In the genomic region with DNA sequence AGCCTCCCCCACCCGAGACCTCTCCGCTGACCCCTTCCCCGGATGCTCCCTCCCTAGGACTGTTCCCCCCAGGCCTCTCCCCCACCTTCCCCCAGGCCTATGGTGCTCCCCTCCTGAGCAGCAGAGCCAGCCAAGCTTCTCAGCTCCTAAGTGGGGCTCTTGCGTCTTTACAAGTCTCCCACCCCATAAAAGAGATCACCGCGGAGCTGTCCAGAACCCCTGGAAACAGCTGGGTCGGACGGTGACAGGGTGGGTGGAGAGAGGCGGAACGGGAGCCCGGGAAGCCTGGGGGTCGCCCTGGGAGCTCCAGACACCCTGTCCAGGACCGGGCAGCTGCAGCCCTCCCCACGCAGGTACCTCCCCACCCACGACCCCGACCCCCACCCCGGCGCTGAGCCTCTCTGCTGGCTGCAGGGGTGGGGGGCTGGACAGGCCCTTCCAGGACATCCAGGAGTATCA, we compare ENCODE assay signal across 9 cellular contexts.
DNase-seq lines count a peak whose midpoint lies in the region; ATAC-seq and TF ChIP-seq lines count a peak whose summit lies in the region.
"Had no signal": no experiment of that assay in that cellular context is flagged by ENCODE, and none has a peak within 500 bp of the region (broad histone marks: within the 10 kb centered on the region; RNA-seq: fewer than 3 reads in every experiment).

No MANE protein-coding gene starts in this region.

- CTCF ChIA-PET in activated naive CD4-positive, alpha-beta T cell treated with anti-CD3 and anti-CD28 coated beads for 36 hours (lab: Charles Lee) = interaction anchor here (0.6 to 0.7 kb wide), 2 partner anchors 54 to 66 kb away, joined by 3 read pairs; no protein-coding TSS in a partner anchor

- in situ Hi-C loops in KBM-7 (cut with MboI; ENCODE audit: low pct_unique_long_range_greater_than_20kb, low sequenced_read_pairs) = no loop called here

- H3K27ac ChIP-seq in muscle layer of colon (ENCODE audit: low read depth, low read length) (peak overlapping the region; percentile 95), upper lobe of left lung (peak overlapping the region in 3 of 4 donors; percentile 78 to 85 (median 80))

- H3K27me3 ChIP-seq in muscle layer of colon (ENCODE audit: control insufficient read depth in 1 of 2, insufficient read depth in 2 of 2, low read length in 2 of 2) (no peaks in the 10 kb centered on the region), upper lobe of left lung (peaks cover 0 to 6% (median 1%) of the 10 kb centered on the region in 4 donors)

- TF ChIP-seq POLR2A in upper lobe of left lung (IDR thresholded peaks at IDR 0.05) = no peak
- no peak for TF ChIP-seq POLR2A in erythroblast (IDR thresholded peaks at IDR 0.05; ENCODE audit: low read length)

- ATAC-seq in effector memory CD8-positive, alpha-beta T cell (replicated peaks) = no peak
- ATAC-seq in upper lobe of left lung (ENCODE audit: low FRiP score in 2 of 2) (no peak), GM21619 (IDR thresholded peaks at IDR 0.05; ENCODE audit: unreplicated experiment) (no peak)

- H3K4me3 ChIP-seq in muscle layer of colon (ENCODE audit: low read depth in 1 of 2, low read length in 2 of 2) (peak overlapping the region; percentile 2 to 68), upper lobe of left lung (peak overlapping the region in 3 of 4 donors; percentile 43 to 61 (median 52))

- intact Hi-C loops in activated naive CD4-positive, alpha-beta T cell treated with anti-CD3 and anti-CD28 coated beads for 36 hours (cut with micrococcal nuclease) = loop anchor here (5.0 kb wide), 2 partner anchors 99 to 124 kb away; no protein-coding TSS in a partner anchor

- 20 to 53% methylated on average over 3 to 18 of the region's 18 CpGs for WGBS in upper lobe of left lung, 2 donors

- TF ChIP-seq CTCF in upper lobe of left lung (IDR thresholded peaks at IDR 0.05) = no peak

- H3K36me3 Mint-ChIP-seq in activated naive CD4-positive, alpha-beta T cell treated with anti-CD3 and anti-CD28 coated beads for 36 hours (ENCODE audit: low read depth) = no peaks in the 10 kb centered on the region
- H3K36me3 Mint-ChIP-seq in effector memory CD8-positive, alpha-beta T cell (ENCODE audit: insufficient read depth) = no peaks in the 10 kb centered on the region

- no peak for DNase-seq in activated naive CD4-positive, alpha-beta T cell treated with anti-CD3 and anti-CD28 coated beads for 36 hours
- DNase-seq in activated naive CD4-positive, alpha-beta T cell treated with anti-CD3 and anti-CD28 coated beads, Interleukin-2, amount 50 U/mL, for 16 hours = no peak
- DNase-seq in effector memory CD8-positive, alpha-beta T cell = no peak
- DNase-seq in upper lobe of left lung (peak; percentile 15 to 59), erythroblast (lab: John Stamatoyannopoulos, UW) (no peak), KBM-7 (no peak)
- DNase-seq: NCI-H187 treated with DMSO at 0.1 percent for 48 hours had no signal

- no peaks in the 10 kb centered on the region for H3K9me3 Mint-ChIP-seq in activated naive CD4-positive, alpha-beta T cell treated with anti-CD3 and anti-CD28 coated beads for 36 hours
- H3K9me3 Mint-ChIP-seq in effector memory CD8-positive, alpha-beta T cell = no peaks in the 10 kb centered on the region

- H3K36me3 ChIP-seq in muscle layer of colon (ENCODE audit: insufficient read depth, low read length) (no peaks in the 10 kb centered on the region), upper lobe of left lung (no peaks in the 10 kb centered on the region)

- H3K27me3 Mint-ChIP-seq in activated naive CD4-positive, alpha-beta T cell treated with anti-CD3 and anti-CD28 coated beads for 36 hours (ENCODE audit: low read depth) = no peaks in the 10 kb centered on the region
- no peaks in the 10 kb centered on the region for H3K27me3 Mint-ChIP-seq in effector memory CD8-positive, alpha-beta T cell

- peaks cover 30% of the 10 kb centered on the region for H3K4me1 Mint-ChIP-seq in activated naive CD4-positive, alpha-beta T cell treated with anti-CD3 and anti-CD28 coated beads for 36 hours (ENCODE audit: low read depth)
- H3K4me1 Mint-ChIP-seq in effector memory CD8-positive, alpha-beta T cell (ENCODE audit: low read depth in 2 of 2) = peaks cover 17 to 26% of the 10 kb centered on the region in 2 donors

- H3K9me3 ChIP-seq in muscle layer of colon (ENCODE audit: low read length) (no peaks in the 10 kb centered on the region), upper lobe of left lung (no peaks in the 10 kb centered on the region)

- H3K4me1 ChIP-seq in muscle layer of colon (ENCODE audit: insufficient read depth, low read length) (peaks cover 18% of the 10 kb centered on the region), upper lobe of left lung (peaks cover 20 to 25% (median 23%) of the 10 kb centered on the region in 4 donors)

- no peak for TF ChIP-seq EP300 in upper lobe of left lung (IDR thresholded peaks at IDR 0.05)

- peak overlapping the region; percentile 32 for H3K4me3 Mint-ChIP-seq in activated naive CD4-positive, alpha-beta T cell treated with anti-CD3 and anti-CD28 coated beads for 36 hours
- H3K4me3 Mint-ChIP-seq in effector memory CD8-positive, alpha-beta T cell = peak overlapping the region; percentile 55 to 64

- no peak overlapping the region for H3K9ac ChIP-seq in muscle layer of colon (ENCODE audit: low read length)

- peak overlapping the region; percentile 41 for H3K27ac Mint-ChIP-seq in activated naive CD4-positive, alpha-beta T cell treated with anti-CD3 and anti-CD28 coated beads for 36 hours
- peak overlapping the region in 1 of 2 donors; percentile 87 for H3K27ac Mint-ChIP-seq in effector memory CD8-positive, alpha-beta T cell

Comparison
In these comparisons a context has a peak if more than half of its experiments do, and no peak if none do; other contexts are left out.
1. DNase-seq: peak in upper lobe of left lung (2 of 2); none in activated naive CD4-positive, alpha-beta T cell treated with anti-CD3 and anti-CD28 coated beads for 36 hours (single experiment), activated naive CD4-positive, alpha-beta T cell treated with anti-CD3 and anti-CD28 coated beads, Interleukin-2, amount 50 U/mL, for 16 hours (single experiment), effector memory CD8-positive, alpha-beta T cell (0 of 3), erythroblast (0 of 2) and KBM-7 (single experiment).